In genomic region chr5:56814361-56814962, GRCh38 we compare ENCODE assay signal across 8 cellular contexts. TPM values are rescaled to one million over a fixed set of nuclear protein-coding genes. Genes with fewer than 3 reads are reported as not detected.
DNase-seq lines count a peak whose midpoint lies in the region; ATAC-seq and TF ChIP-seq lines count a peak whose summit lies in the region.

No MANE protein-coding gene starts in this region.

- no peak for TF ChIP-seq CTCF in WERI-Rb-1 (IDR thresholded peaks at IDR 0.05; ENCODE audit: low read depth, low read length)
- no peak for TF ChIP-seq CTCF in liver (IDR thresholded peaks at IDR 0.05; ENCODE audit: low read depth, low read length, missing input control)

- WGBS in liver, result under 1% methylated on average over 31 of the region's 31 CpGs

- peak overlapping the region; percentile 49 to 83 for H3K9ac ChIP-seq in liver (ENCODE audit: low read depth in 1 of 2, low read length in 2 of 2)
- H3K9ac ChIP-seq in stomach smooth muscle (ENCODE audit: low read length in 2 of 2), result peak overlapping the region; percentile 29 to 72

- H3K9me3 ChIP-seq in WERI-Rb-1 (ENCODE audit: severe bottlenecking), result no peaks in the 10 kb centered on the region
- no peaks in the 10 kb centered on the region for H3K9me3 ChIP-seq in liver (ENCODE audit: control insufficient read depth in 4 of 4, low read length in 3 of 4)
- H3K9me3 ChIP-seq in stomach smooth muscle (ENCODE audit: control insufficient read depth in 2 of 2, low read length in 2 of 2), result no peaks in the 10 kb centered on the region

- ATAC-seq in GM19328 (IDR thresholded peaks at IDR 0.05; ENCODE audit: unreplicated experiment), result no peak

- peaks cover 0 to 19% (median 9%) of the 10 kb centered on the region in 4 donors for H3K4me1 ChIP-seq in liver (ENCODE audit: control insufficient read depth in 4 of 4, insufficient read depth in 4 of 4, low read length in 3 of 4)
- peaks cover 3% of the 10 kb centered on the region for H3K4me1 ChIP-seq in stomach smooth muscle (ENCODE audit: control insufficient read depth, insufficient read depth, low read length)

- H3K36me3 ChIP-seq in WERI-Rb-1 (no peaks in the 10 kb centered on the region), liver (ENCODE audit: control insufficient read depth in 4 of 4, insufficient read depth in 3 of 4, low read depth in 1 of 4, low read length in 3 of 4) (no peaks in the 10 kb centered on the region), stomach smooth muscle (ENCODE audit: control insufficient read depth in 2 of 2, insufficient read depth in 2 of 2, low read length in 2 of 2) (no peaks in the 10 kb centered on the region)

- TF ChIP-seq RAD21 in liver (IDR thresholded peaks at IDR 0.05), result peak; percentile 12 to 33

- no peaks in the 10 kb centered on the region for H3K27me3 ChIP-seq in WERI-Rb-1 (ENCODE audit: insufficient read depth, low read depth, severe bottlenecking)
- H3K27me3 ChIP-seq in liver (ENCODE audit: control insufficient read depth in 4 of 4, insufficient read depth in 4 of 4, low read length in 3 of 4), result no peaks in the 10 kb centered on the region
- no peaks in the 10 kb centered on the region for H3K27me3 ChIP-seq in stomach smooth muscle (ENCODE audit: control insufficient read depth in 1 of 2, insufficient read depth in 2 of 2, low read length in 2 of 2)

- H3K27ac ChIP-seq in WERI-Rb-1 (peak overlapping the region; percentile 92), liver (ENCODE audit: low read depth in 1 of 2, low read length in 2 of 2) (peak overlapping the region; percentile 94 to 96), stomach smooth muscle (ENCODE audit: low read length) (no peak overlapping the region)

- H3K4me3 ChIP-seq in WERI-Rb-1 (ENCODE audit: low read depth, low read length), result peak overlapping the region; percentile 56
- H3K4me3 ChIP-seq in liver (ENCODE audit: low read depth in 1 of 3, low read length in 3 of 3), result peak overlapping the region; percentile 70 to 99 (median 86)
- H3K4me3 ChIP-seq in stomach smooth muscle (ENCODE audit: low read length in 2 of 2), result peak overlapping the region; percentile 84 to 97

- peak; percentile 41 for DNase-seq in stimulated activated CD4-positive, alpha-beta T cell treated with anti-CD3 and anti-CD28 coated beads, Interleukin-15, amount 100 ng/mL, for 24 hours
- no peak for DNase-seq in stimulated activated CD4-positive, alpha-beta T cell treated with anti-CD3 and anti-CD28 coated beads, Interleukin-1b, Interleukin-23, amount 100 ng/mL, for 48 hours
- DNase-seq in WERI-Rb-1 (peak; percentile 21), dedifferentiated amniotic fluid mesenchymal stem cell (ENCODE audit: extremely low spot score) (peak; percentile 21), NCI-H2081 treated with DMSO at 0.1 percent for 48 hours (lab: John Stamatoyannopoulos, UW) (no peak)

TF ChIP-seq in liver, 16 proteins besides CTCF, POLR2A, EP300 and RAD21:
- TF ChIP-seq FOXA2 (IDR thresholded peaks at IDR 0.05), result no peak
- peak; percentile 38 for TF ChIP-seq TAF1 (conservative IDR thresholded peaks at IDR 0.05)

RNA-seq across cellular contexts. Expression of gene MAP3K1, which starts 0.9 kb away (rescaled TPM):
- 10 to 100 TPM; 10.1 to 15.4 TPM for total RNA-seq in liver
- polyA plus RNA-seq in liver, result 1 to 10 TPM; 2.4 to 3.3 TPM

Comparison
In these comparisons a context has a peak if more than half of its experiments do, and no peak if none do; other contexts are left out.
1. DNase-seq: peak in stimulated activated CD4-positive, alpha-beta T cell treated with anti-CD3 and anti-CD28 coated beads, Interleukin-15, amount 100 ng/mL, for 24 hours (single experiment), WERI-Rb-1 (single experiment) and dedifferentiated amniotic fluid mesenchymal stem cell (single experiment); none in stimulated activated CD4-positive, alpha-beta T cell treated with anti-CD3 and anti-CD28 coated beads, Interleukin-1b, Interleukin-23, amount 100 ng/mL, for 48 hours (single experiment) and NCI-H2081 treated with DMSO at 0.1 percent for 48 hours (single experiment).
2. Peak in every context shown above with its lines, with median percentiles within 50 percentile points of each other: H3K4me3 ChIP-seq.